24 cellular contexts compared by ENCODE assay signal in genomic region chr18:78728301-78729098, GRCh38.
"Had no signal": no experiment of that assay in that cellular context is flagged by ENCODE, and none has a peak within 500 bp of the region (broad histone marks: within the 10 kb centered on the region; RNA-seq: fewer than 3 reads in every experiment).

No MANE protein-coding gene starts in this region.

- H3K36me3 Mint-ChIP-seq: activated naive CD8-positive, alpha-beta T cell had no signal

- H3K9me3 ChIP-seq: pancreas, prostate gland, thoracic aorta had no signal

- ATAC-seq: left cardiac atrium; left ventricle myocardium superior; pancreas; stimulated activated naive CD8-positive, alpha-beta T cell treated with anti-CD3 and anti-CD28 coated beads, Interleukin-15, Interleukin-2, amounts not matched to agents 100 U/mL and 50 U/mL, for 24 hours had no signal

- H3K4me1 Mint-ChIP-seq: activated CD4-positive, alpha-beta memory T cell treated with anti-CD3 and anti-CD28 coated beads, Interleukin-2, amount 10 ng/mL, durations not matched to agents 7 days and 5 days; activated CD4-positive, alpha-beta T cell treated with anti-CD3 and anti-CD28 coated beads, Interleukin-2, amount 10 ng/mL, durations not matched to agents 7 days and 5 days had no signal

- H3K4me3 ChIP-seq: hepatocyte, pancreas, prostate gland, thoracic aorta had no signal

- H3K27ac ChIP-seq: hepatocyte, pancreas, prostate gland, thoracic aorta, VCaP had no signal

- DNase-seq: activated CD4-positive, alpha-beta memory T cell treated with anti-CD3 and anti-CD28 coated beads, Interleukin-2, amount 10 ng/mL, durations not matched to agents 7 days and 5 days; activated CD4-positive, alpha-beta T cell treated with anti-CD3 and anti-CD28 coated beads, Interleukin-2, amount 10 ng/mL, durations not matched to agents 7 days and 5 days; activated CD4-positive, CD25-positive, alpha-beta regulatory T cell treated with anti-CD3 and anti-CD28 coated beads, Interleukin-2, amount 50 U/mL, for 72 hours; activated naive CD4-positive, alpha-beta T cell treated with Interleukin-2 at 50 U/mL for 16 hours; activated T-cell treated with anti-CD3 and anti-CD28 coated beads, Interleukin-2, amount 50 U/mL, for 48 hours; anterior cingulate cortex; effector CD8-positive, alpha-beta T cell; left cardiac atrium; left ventricle myocardium superior; nephron progenitor cell; pancreas; retina; stimulated activated CD4-positive, alpha-beta T cell treated with anti-CD3 and anti-CD28 coated beads, Interleukin-4, amount 100 ng/mL, for 1 hour; stimulated activated naive CD8-positive, alpha-beta T cell treated with anti-CD3 and anti-CD28 coated beads, Interleukin-15, Interleukin-2, amounts not matched to agents 100 U/mL and 50 U/mL, for 24 hours; SW 1271; T-helper 9 cell; trophoblast cell had no signal

- H3K4me3 Mint-ChIP-seq: activated CD4-positive, alpha-beta memory T cell treated with anti-CD3 and anti-CD28 coated beads, Interleukin-2, amount 10 ng/mL, durations not matched to agents 7 days and 5 days; activated CD4-positive, alpha-beta T cell treated with anti-CD3 and anti-CD28 coated beads, Interleukin-2, amount 10 ng/mL, durations not matched to agents 7 days and 5 days; activated naive CD8-positive, alpha-beta T cell; nephron progenitor cell; T-helper 1 cell treated with Interleukin-12 subunit alpha and Interleukin-12 subunit beta and Interleukin-4 antibody, amounts not matched to agents 30 μg/mL and 1 μg/mL, for 36 hours had no signal

- H3K9me3 Mint-ChIP-seq: activated CD4-positive, alpha-beta memory T cell treated with anti-CD3 and anti-CD28 coated beads, Interleukin-2, amount 10 ng/mL, durations not matched to agents 7 days and 5 days; activated CD4-positive, alpha-beta T cell treated with anti-CD3 and anti-CD28 coated beads, Interleukin-2, amount 10 ng/mL, durations not matched to agents 7 days and 5 days; activated T-helper 2 cell treated with anti-CD3 and anti-CD28 coated beads, Interferon-gamma antibody, Interleukin-2, Interleukin-4, amounts not matched to agents 10 μg/mL and 5 μg/mL and 100 μg/mL, durations not matched to agents 14 hours and 24 hours and 36 hours; nephron progenitor cell; T-helper 1 cell treated with Interleukin-12 subunit alpha and Interleukin-12 subunit beta and Interleukin-4 antibody, amounts not matched to agents 30 μg/mL and 1 μg/mL, for 36 hours had no signal

- H3K36me3 ChIP-seq: pancreas, prostate gland, thoracic aorta had no signal

- H3K27me3 ChIP-seq: pancreas had no signal

- H3K27me3 Mint-ChIP-seq: activated CD4-positive, alpha-beta memory T cell treated with anti-CD3 and anti-CD28 coated beads, Interleukin-2, amount 10 ng/mL, durations not matched to agents 7 days and 5 days; activated CD4-positive, alpha-beta T cell treated with anti-CD3 and anti-CD28 coated beads, Interleukin-2, amount 10 ng/mL, durations not matched to agents 7 days and 5 days had no signal

- H3K27ac Mint-ChIP-seq: activated CD4-positive, alpha-beta memory T cell treated with anti-CD3 and anti-CD28 coated beads, Interleukin-2, amount 10 ng/mL, durations not matched to agents 7 days and 5 days; activated CD4-positive, alpha-beta T cell treated with anti-CD3 and anti-CD28 coated beads, Interleukin-2, amount 10 ng/mL, durations not matched to agents 7 days and 5 days; activated naive CD8-positive, alpha-beta T cell; activated T-helper 2 cell treated with anti-CD3 and anti-CD28 coated beads, Interferon-gamma antibody, Interleukin-2, Interleukin-4, amounts not matched to agents 10 μg/mL and 5 μg/mL and 100 μg/mL, durations not matched to agents 14 hours and 24 hours and 36 hours; nephron progenitor cell; T-helper 1 cell treated with Interleukin-12 subunit alpha and Interleukin-12 subunit beta and Interleukin-4 antibody, amounts not matched to agents 30 μg/mL and 1 μg/mL, for 36 hours had no signal

- H3K4me1 ChIP-seq: pancreas had no signal
